In genomic region chr17:44281570-44281969, GRCh38 we compare ENCODE assay signal across 24 cellular contexts. TPM values are rescaled to one million over a fixed set of nuclear protein-coding genes. Genes with fewer than 3 reads are reported as not detected.
"Had no signal": no experiment of that assay in that cellular context is flagged by ENCODE, and none has a peak within 500 bp of the region (broad histone marks: within the 10 kb centered on the region; RNA-seq: fewer than 3 reads in every experiment).

No MANE protein-coding gene starts in this region.

- H3K27ac Mint-ChIP-seq: naive thymus-derived CD8-positive, alpha-beta T cell; nephron; stimulated activated naive B cell treated with anti-CD40 and anti-IgM and Interleukin-4, amounts not matched to agents 10 μg/mL and 1 μg/mL and 100 μg/mL, for 72 hours had no signal

- DNase-seq: islet precursor cell; left ventricle myocardium inferior; naive thymus-derived CD8-positive, alpha-beta T cell; occipital lobe; psoas muscle; right lobe of liver; stimulated activated CD4-positive, alpha-beta T cell treated with anti-CD3 and anti-CD28 coated beads, Interleukin-1b, Interleukin-23, amount 100 ng/mL, for 48 hours; stimulated activated CD4-positive, alpha-beta T cell treated with anti-CD3 and anti-CD28 coated beads, Interleukin-2, amount 100 ng/mL, for 48 hours; stimulated activated CD4-positive, alpha-beta T cell treated with anti-CD3 and anti-CD28 coated beads, Interleukin-4, amount 100 ng/mL, for 4 hours; stimulated activated CD8-positive, alpha-beta memory T cell treated with anti-CD3 and anti-CD28 coated beads, Interleukin-4, amount 100 ng/mL, for 48 hours; stimulated activated naive B cell treated with anti-CD40 and anti-IgM and Interleukin-4, amounts not matched to agents 10 μg/mL and 1 μg/mL and 100 μg/mL, for 72 hours; stimulated activated naive CD8-positive, alpha-beta T cell treated with anti-CD3 and anti-CD28 coated beads, Interleukin-15, Interleukin-2, amounts not matched to agents 100 U/mL and 50 U/mL, for 24 hours; stomach; testis; thyroid gland; transverse colon; upper lobe of left lung had no signal

- H3K36me3 Mint-ChIP-seq: naive thymus-derived CD8-positive, alpha-beta T cell; stimulated activated naive B cell treated with anti-CD40 and anti-IgM and Interleukin-4, amounts not matched to agents 10 μg/mL and 1 μg/mL and 100 μg/mL, for 72 hours had no signal

- ATAC-seq: naive thymus-derived CD8-positive, alpha-beta T cell; psoas muscle; right lobe of liver; stimulated activated naive B cell treated with anti-CD40 and anti-IgM and Interleukin-4, amounts not matched to agents 10 μg/mL and 1 μg/mL and 100 μg/mL, for 72 hours; stimulated activated naive CD8-positive, alpha-beta T cell treated with anti-CD3 and anti-CD28 coated beads, Interleukin-15, Interleukin-2, amounts not matched to agents 100 U/mL and 50 U/mL, for 24 hours had no signal

- H3K9me3 Mint-ChIP-seq: naive thymus-derived CD8-positive, alpha-beta T cell; nephron; neural crest cell; stimulated activated naive B cell treated with anti-CD40 and anti-IgM and Interleukin-4, amounts not matched to agents 10 μg/mL and 1 μg/mL and 100 μg/mL, for 72 hours had no signal

- H3K4me3 Mint-ChIP-seq: naive thymus-derived CD8-positive, alpha-beta T cell; nephron; neural crest cell; stimulated activated naive B cell treated with anti-CD40 and anti-IgM and Interleukin-4, amounts not matched to agents 10 μg/mL and 1 μg/mL and 100 μg/mL, for 72 hours had no signal

RNA-seq across cellular contexts. Expression of gene SLC4A1, which starts 13.6 kb away (rescaled TPM):
- total RNA-seq: hepatocyte; kidney epithelial cell; left ventricle myocardium inferior; naive thymus-derived CD8-positive, alpha-beta T cell; neural crest cell; osteocyte; smooth muscle cell; transverse colon; vagina had no signal

RNA-seq across cellular contexts. Expression of gene RUNDC3A, which starts 26.8 kb away (rescaled TPM):
- total RNA-seq: naive thymus-derived CD8-positive, alpha-beta T cell had no signal
